Comparison of ENCODE assay signal across 9 cellular contexts in genomic region chr13:19587635-19588300, GRCh38. TPM values are rescaled to one million over a fixed set of nuclear protein-coding genes. Genes with fewer than 3 reads are reported as not detected.
A peak's percentile ranks its signal among the peaks of the same experiment; 100 is the strongest.
DNase-seq lines count a peak whose midpoint lies in the region; ATAC-seq, FAIRE-seq and TF ChIP-seq lines count a peak whose summit lies in the region.
"Had no signal": no experiment of that assay in that cellular context is flagged by ENCODE, and none has a peak within 500 bp of the region (broad histone marks: within the 10 kb centered on the region; RNA-seq: fewer than 3 reads in every experiment).

No MANE protein-coding gene starts in this region.

- H4K91ac ChIP-seq in neuronal stem cell (ENCODE audit: low read depth, low read length, poor library complexity), result no peak overlapping the region

- no peak overlapping the region for H3K4ac ChIP-seq in neuronal stem cell (ENCODE audit: low read length)

- peaks cover 1% of the 10 kb centered on the region for H3K79me1 ChIP-seq in neuronal stem cell (ENCODE audit: low read depth, low read length)

- DNase-seq in DMS153 treated with DMSO at 0.1 percent for 48 hours (lab: John Stamatoyannopoulos, UW; ENCODE audit: unreplicated experiment) (peak; percentile 44), NCI-H748 (lab: John Stamatoyannopoulos, UW; ENCODE audit: unreplicated experiment) (peak; percentile 74), adrenal gland (peak in 1 of 7 donors; percentile 21), kidney (no peak), neuronal stem cell (ENCODE audit: low spot score) (no peak)
- no peak for DNase-seq in stimulated activated CD8-positive, alpha-beta memory T cell treated with anti-CD3 and anti-CD28 coated beads, Interleukin-4, amount 100 ng/mL, for 48 hours

- no peak overlapping the region for H3K9ac ChIP-seq in kidney (ENCODE audit: low read length in 2 of 2)
- H3K9ac ChIP-seq in neuronal stem cell (ENCODE audit: low read depth, low read length, poor library complexity), result no peak overlapping the region

- peak; percentile 80 for FAIRE-seq in kidney (lab: Jason Lieb, UNC)
- FAIRE-seq: colon had no signal

- peak in 5 of 6 experiments; percentile 22 to 46 (median 34) for TF ChIP-seq CTCF in adrenal gland (IDR thresholded peaks at IDR 0.05)
- TF ChIP-seq CTCF in kidney (IDR thresholded peaks at IDR 0.05; ENCODE audit: borderline replicate concordance, extremely low read depth, insufficient read depth), result peak; percentile 51

- no peak overlapping the region for H2BK120ac ChIP-seq in neuronal stem cell (ENCODE audit: low read depth, low read length)

- no peak overlapping the region for H3K4me2 ChIP-seq in neuronal stem cell (ENCODE audit: insufficient read depth, low read length, poor library complexity, severe bottlenecking)

- intact Hi-C loops in adrenal gland (cut with DNase I), result no loop called here
- intact Hi-C loops in kidney (cut with DNase I), result no loop called here

- no peak overlapping the region for H4K8ac ChIP-seq in neuronal stem cell (ENCODE audit: low read depth, low read length)

- TF ChIP-seq POLR2A in adrenal gland (IDR thresholded peaks at IDR 0.05), result no peak

- H3K27ac ChIP-seq in adrenal gland, result no peak overlapping the region
- no peak overlapping the region for H3K27ac ChIP-seq in kidney (ENCODE audit: low read depth in 2 of 2, low read length in 2 of 2)
- H3K27ac ChIP-seq in neuronal stem cell (replicated peaks; ENCODE audit: low read length), result no peak overlapping the region

- H3K4me1 ChIP-seq in adrenal gland (replicated peaks in 1 of 2), result peaks cover 0 to 7% of the 10 kb centered on the region in 2 donors
- H3K4me1 ChIP-seq in kidney (ENCODE audit: control insufficient read depth in 1 of 2, insufficient read depth in 1 of 2, low read depth in 1 of 2, low read length in 2 of 2), result no peaks in the 10 kb centered on the region
- no peaks in the 10 kb centered on the region for H3K4me1 ChIP-seq in neuronal stem cell (ENCODE audit: control insufficient read depth in 2 of 2, insufficient read depth in 1 of 2, low read depth in 1 of 2, low read length in 2 of 2)

- no peak overlapping the region for H2BK15ac ChIP-seq in neuronal stem cell (ENCODE audit: low read length)

- H3K23ac ChIP-seq in neuronal stem cell (ENCODE audit: low read depth, low read length, poor library complexity), result no peak overlapping the region

- ATAC-seq in GM18907 (IDR thresholded peaks at IDR 0.05; ENCODE audit: unreplicated experiment), result peak; percentile 86
- peak; percentile 55 for ATAC-seq in HG03060 (IDR thresholded peaks at IDR 0.05; ENCODE audit: low read depth, unreplicated experiment)

- H2AFZ ChIP-seq in neuronal stem cell (ENCODE audit: low read length), result no peak overlapping the region

- WGBS in adrenal gland, 4 donors, result 65 to 71% (median 67%) methylated on average over 9 of the region's 9 CpGs
- no CpG with 5 or more reads among the region's 9 CpGs for WGBS in neuronal stem cell (ENCODE audit: extremely low coverage in 2 of 2, insufficient read length in 2 of 2, insufficient replicate concordance in 1 of 2), 2 donors

- H3K14ac ChIP-seq in neuronal stem cell (ENCODE audit: low read length), result no peak overlapping the region

- H3K18ac ChIP-seq in neuronal stem cell (ENCODE audit: low read length), result no peak overlapping the region

- no peak overlapping the region for H2BK12ac ChIP-seq in neuronal stem cell (ENCODE audit: low read length)

- H3K4me3 ChIP-seq in adrenal gland (no peak overlapping the region), kidney (ENCODE audit: low read length in 2 of 2) (no peak overlapping the region), neuronal stem cell (ENCODE audit: low read length in 2 of 2) (no peak overlapping the region)

- H2AK5ac ChIP-seq in neuronal stem cell (ENCODE audit: low read depth, low read length), result no peak overlapping the region

- H3K36me3 ChIP-seq in adrenal gland (replicated peaks in 1 of 2) (no peaks in the 10 kb centered on the region), kidney (ENCODE audit: control insufficient read depth in 1 of 2, insufficient read depth in 2 of 2, low read length in 2 of 2) (no peaks in the 10 kb centered on the region), neuronal stem cell (replicated peaks in 1 of 2; ENCODE audit: control insufficient read depth in 2 of 2, insufficient read depth in 2 of 2, low read length in 2 of 2) (no peaks in the 10 kb centered on the region)

- H2BK5ac ChIP-seq in neuronal stem cell (ENCODE audit: low read length), result no peak overlapping the region

- no peaks in the 10 kb centered on the region for H3K27me3 ChIP-seq in adrenal gland
- peaks cover 0 to 17% (median 0%) of the 10 kb centered on the region in 3 experiments for H3K27me3 ChIP-seq in neuronal stem cell (ENCODE audit: control insufficient read depth in 3 of 3, insufficient read depth in 3 of 3, low read depth in 1 of 3, low read length in 3 of 3)

- H3K9me3 ChIP-seq in adrenal gland (replicated peaks in 1 of 3), result no peaks in the 10 kb centered on the region
- peaks cover 0 to 3% of the 10 kb centered on the region in 2 donors for H3K9me3 ChIP-seq in kidney (ENCODE audit: control insufficient read depth in 1 of 2, low read length in 2 of 2)
- peaks cover 0 to 18% of the 10 kb centered on the region in 2 donors for H3K9me3 ChIP-seq in neuronal stem cell (replicated peaks in 1 of 2; ENCODE audit: control insufficient read depth in 2 of 2, insufficient read depth in 1 of 2, low read depth in 1 of 2, low read length in 2 of 2)

RNA-seq across cellular contexts. Expression of gene TPTE2, which starts 26.4 kb away (rescaled TPM):
- under 1 TPM in 2 of 8 donors, not detected in 6; 0.14 to 0.42 TPM for total RNA-seq in adrenal gland
- polyA plus RNA-seq in adrenal gland, result under 1 TPM; 0.09 to 0.30 (median 0.24) TPM
- 0.16 TPM for total RNA-seq in kidney
- polyA plus RNA-seq in kidney (ENCODE audit: insufficient read depth, low read depth, low replicate concordance), result not detected
- 0.15 TPM for polyA plus RNA-seq in neuronal stem cell (2013, experiment 1 of 2)
- polyA plus RNA-seq in neuronal stem cell (2013, experiment 2 of 2), result 0.11 TPM

RNA-seq across cellular contexts. Expression of gene MPHOSPH8, which starts 45.7 kb away (rescaled TPM):
- 10 to 100 TPM; 14.7 to 50.8 (median 28.9) TPM for total RNA-seq in adrenal gland
- 10 to 100 TPM; 34.4 to 63.4 (median 49.0) TPM for polyA plus RNA-seq in adrenal gland
- total RNA-seq in kidney, result 35.6 TPM
- polyA plus RNA-seq in kidney (ENCODE audit: insufficient read depth, low read depth, low replicate concordance), result 23.1 TPM
- 22.1 TPM for polyA plus RNA-seq in neuronal stem cell (2013, experiment 1 of 2)
- polyA plus RNA-seq in neuronal stem cell (2013, experiment 2 of 2), result 22.6 TPM

Comparison
In these comparisons a context has a peak if more than half of its experiments do, and no peak if none do; other contexts are left out.
1. DNase-seq: peak in DMS153 treated with DMSO at 0.1 percent for 48 hours (single experiment) and NCI-H748 (single experiment); none in kidney (single experiment), neuronal stem cell (single experiment) and stimulated activated CD8-positive, alpha-beta memory T cell treated with anti-CD3 and anti-CD28 coated beads, Interleukin-4, amount 100 ng/mL, for 48 hours (single experiment).